In the genomic region with DNA sequence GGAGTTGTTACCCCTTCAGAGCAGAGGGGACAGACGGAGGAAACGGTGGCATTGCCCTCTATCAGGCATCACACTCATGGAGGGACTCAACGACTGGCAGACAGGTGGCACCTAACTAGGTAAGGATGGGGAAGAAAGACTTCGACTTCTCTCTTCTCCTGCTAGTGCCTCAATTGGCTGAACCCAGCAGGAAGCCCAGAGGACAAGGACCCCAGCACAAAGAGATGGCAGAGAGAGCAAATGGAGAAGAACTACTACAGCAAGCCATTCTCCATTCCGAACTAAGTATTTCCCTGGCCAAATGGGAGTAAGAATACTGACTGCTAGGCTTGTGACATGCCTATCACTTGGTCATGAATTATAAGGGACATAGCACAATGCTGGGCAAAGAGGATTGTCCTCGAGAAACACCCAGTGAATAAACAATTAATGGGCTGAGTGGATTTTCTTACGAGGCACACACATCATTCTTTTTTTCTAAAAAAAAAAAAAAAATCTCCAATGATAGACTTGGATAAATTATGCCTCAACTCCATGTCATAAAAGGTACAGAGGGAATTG, we compare ENCODE assay signal across 16 cellular contexts. TPM values are rescaled to one million over a fixed set of nuclear protein-coding genes. Genes with fewer than 3 reads are reported as not detected.
DNase-seq lines count a peak whose midpoint lies in the region; ATAC-seq and TF ChIP-seq lines count a peak whose summit lies in the region.
"Had no signal": no experiment of that assay in that cellular context is flagged by ENCODE, and none has a peak within 500 bp of the region (broad histone marks: within the 10 kb centered on the region; RNA-seq: fewer than 3 reads in every experiment).

No MANE protein-coding gene starts in this region.

- peaks cover 0 to 10% (median 8%) of the 10 kb centered on the region in 3 donors for H3K36me3 Mint-ChIP-seq in CD8-positive, alpha-beta memory T cell
- H3K36me3 Mint-ChIP-seq in effector memory CD8-positive, alpha-beta T cell (ENCODE audit: insufficient read depth): no peaks in the 10 kb centered on the region
- H3K36me3 Mint-ChIP-seq: CD8-positive, alpha-beta T cell had no signal

- H3K27ac Mint-ChIP-seq in CD8-positive, alpha-beta memory T cell: no peak overlapping the region
- no peak overlapping the region for H3K27ac Mint-ChIP-seq in effector memory CD8-positive, alpha-beta T cell
- H3K27ac Mint-ChIP-seq: CD8-positive, alpha-beta T cell; GM23338 had no signal

- H3K27me3 Mint-ChIP-seq in CD8-positive, alpha-beta memory T cell: peaks cover 1 to 12% of the 10 kb centered on the region in 2 donors
- H3K27me3 Mint-ChIP-seq in effector memory CD8-positive, alpha-beta T cell: peaks cover 26 to 27% of the 10 kb centered on the region in 2 donors

- no peak for TF ChIP-seq CTCF in left ventricle myocardium inferior (IDR thresholded peaks at IDR 0.05; ENCODE audit: borderline replicate concordance)

- peak overlapping the region; percentile 66 for H3K27ac ChIP-seq in left ventricle myocardium inferior (replicated peaks)
- H3K27ac ChIP-seq in CD8-positive, alpha-beta memory T cell (ENCODE audit: low read depth, low read length): peak overlapping the region; percentile 59
- peak overlapping the region; percentile 74 for H3K27ac ChIP-seq in substantia nigra (ENCODE audit: low read depth, low read length, poor library complexity, severe bottlenecking)
- H3K27ac ChIP-seq: BLaER1 treated with 17β-estradiol and CSF1 and Interleukin-3, amounts not matched to agents 10 nM and 100 nM; HL-60 had no signal

- no peaks in the 10 kb centered on the region for H3K27me3 ChIP-seq in left ventricle myocardium inferior (ENCODE audit: low read depth)
- H3K27me3 ChIP-seq in CD8-positive, alpha-beta memory T cell (ENCODE audit: insufficient read depth, low read length, poor library complexity, severe bottlenecking): no peaks in the 10 kb centered on the region
- H3K27me3 ChIP-seq: BLaER1 treated with 17β-estradiol and CSF1 and Interleukin-3, amounts not matched to agents 10 nM and 100 nM had no signal

- H3K4me1 ChIP-seq in left ventricle myocardium inferior: peaks cover 13% of the 10 kb centered on the region
- H3K4me1 ChIP-seq in CD8-positive, alpha-beta memory T cell (ENCODE audit: insufficient read depth, low read length): no peaks in the 10 kb centered on the region

- H3K9me3 Mint-ChIP-seq in CD8-positive, alpha-beta memory T cell: peaks cover 0 to 11% (median 4%) of the 10 kb centered on the region in 5 donors
- peaks cover 2 to 7% of the 10 kb centered on the region in 2 donors for H3K9me3 Mint-ChIP-seq in effector memory CD8-positive, alpha-beta T cell

- peaks cover 14% of the 10 kb centered on the region for H3K9me3 ChIP-seq in left ventricle myocardium inferior (replicated peaks)
- peaks cover 5% of the 10 kb centered on the region for H3K9me3 ChIP-seq in CD8-positive, alpha-beta memory T cell (ENCODE audit: low read length)

- no peak overlapping the region for H3K4me3 ChIP-seq in left ventricle myocardium inferior
- H3K4me3 ChIP-seq in CD8-positive, alpha-beta memory T cell (ENCODE audit: low read length): no peak overlapping the region
- H3K4me3 ChIP-seq: BLaER1 treated with 17β-estradiol and CSF1 and Interleukin-3, amounts not matched to agents 10 nM and 100 nM; GM23338 had no signal

- no peak overlapping the region for H3K4me3 Mint-ChIP-seq in CD8-positive, alpha-beta memory T cell
- H3K4me3 Mint-ChIP-seq in effector memory CD8-positive, alpha-beta T cell: no peak overlapping the region
- H3K4me3 Mint-ChIP-seq: CD8-positive, alpha-beta T cell; GM23338 had no signal

- no peaks in the 10 kb centered on the region for H3K36me3 ChIP-seq in left ventricle myocardium inferior
- no peaks in the 10 kb centered on the region for H3K36me3 ChIP-seq in CD8-positive, alpha-beta memory T cell (ENCODE audit: insufficient read depth, low read length)

- no peak for DNase-seq in left ventricle myocardium inferior
- no peak for DNase-seq in Right ventricle myocardium inferior (ENCODE audit: missing footprints)
- DNase-seq in CD8-positive, alpha-beta memory T cell: no peak
- DNase-seq in medulla oblongata (ENCODE audit: extremely low spot score): peak; percentile 69
- peak in 1 of 49 donors; percentile 45 for DNase-seq in substantia nigra (lab: John Stamatoyannopoulos, UW)
- DNase-seq in effector memory CD8-positive, alpha-beta T cell: no peak
- DNase-seq: 8988T; CD8-positive, alpha-beta T cell; COR-L47; DMS 273 treated with DMSO at 0.1 percent for 48 hours; HCEC 1CT had no signal

- ATAC-seq in Right ventricle myocardium inferior: no peak
- no peak for ATAC-seq in GM18520 (IDR thresholded peaks at IDR 0.05; ENCODE audit: unreplicated experiment)
- no peak for ATAC-seq in effector memory CD8-positive, alpha-beta T cell (replicated peaks)
- no peak for ATAC-seq in HG03175 (IDR thresholded peaks at IDR 0.05; ENCODE audit: unreplicated experiment)
- ATAC-seq: CD8-positive, alpha-beta T cell; GM23338 had no signal

- CTCF ChIA-PET in CD8-positive, alpha-beta memory T cell (lab: Charles Lee): no interaction called here

- intact Hi-C loops in left ventricle myocardium inferior (cut with micrococcal nuclease) (no loop called here), Right ventricle myocardium inferior (cut with DNase I) (loop anchor here (2.0 kb wide), 1 partner anchor 78 kb away; no protein-coding TSS in a partner anchor)

- H3K4me1 Mint-ChIP-seq in CD8-positive, alpha-beta memory T cell: no peaks in the 10 kb centered on the region
- peaks cover 0 to 7% of the 10 kb centered on the region in 2 donors for H3K4me1 Mint-ChIP-seq in effector memory CD8-positive, alpha-beta T cell (ENCODE audit: low read depth in 2 of 2)
- H3K4me1 Mint-ChIP-seq: GM23338 had no signal

- POLR2A ChIA-PET in CD8-positive, alpha-beta memory T cell (lab: Charles Lee): no interaction called here

RNA-seq across cellular contexts. Expression of gene CPEB4, which starts 35.3 kb away (rescaled TPM):
- 136 TPM for total RNA-seq in left ventricle myocardium inferior
- 116 TPM for total RNA-seq in Right ventricle myocardium inferior
- total RNA-seq in CD8-positive, alpha-beta memory T cell: 10 to 100 TPM; 17.2 to 18.7 TPM
- polyA plus RNA-seq in CD8-positive, alpha-beta memory T cell: 4.4 TPM
